In the genomic region with DNA sequence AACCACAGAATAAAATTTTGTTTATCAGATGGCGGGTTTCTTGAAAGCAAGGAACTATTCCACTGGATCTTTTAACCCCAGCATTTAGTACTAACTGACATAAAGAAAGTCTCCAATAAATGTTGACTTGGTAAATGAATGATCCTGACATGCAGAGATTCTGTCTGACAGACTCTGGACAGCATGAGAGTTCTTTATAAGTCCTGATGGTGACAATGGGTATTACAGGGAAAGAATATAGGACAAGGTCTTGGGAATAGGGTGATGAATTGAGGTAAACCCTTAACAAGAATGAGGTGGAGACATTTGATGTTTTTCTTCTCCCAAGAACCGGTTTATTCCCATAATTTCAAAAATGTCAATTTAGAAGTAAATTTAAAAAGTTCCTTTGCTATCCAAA, we compare ENCODE assay signal across 30 cellular contexts.
"Had no signal": no experiment of that assay in that cellular context is flagged by ENCODE, and none has a peak within 500 bp of the region (broad histone marks: within the 10 kb centered on the region; RNA-seq: fewer than 3 reads in every experiment).

No MANE protein-coding gene starts in this region.

- H3K27me3 Mint-ChIP-seq: activated CD4-positive, alpha-beta memory T cell treated with anti-CD3 and anti-CD28 coated beads for 36 hours; activated CD4-positive, alpha-beta T cell treated with anti-CD3 and anti-CD28 coated beads, Interleukin-2, amount 10 ng/mL, durations not matched to agents 24 days and 14 days; activated naive CD4-positive, alpha-beta T cell treated with anti-CD3 and anti-CD28 coated beads, Interleukin-2, amount 50 U/mL, for 24 hours; activated naive CD8-positive, alpha-beta T cell treated with anti-CD3 and anti-CD28 coated beads, Interleukin-2, amount 50 U/mL, for 24 hours; naive B cell; stimulated activated naive B cell treated with anti-CD40 and anti-IgM and Interleukin-4, amounts not matched to agents 10 μg/mL and 1 μg/mL and 100 μg/mL, for 72 hours had no signal

- H3K4me1 Mint-ChIP-seq: activated CD4-positive, alpha-beta T cell treated with anti-CD3 and anti-CD28 coated beads, Interleukin-2, amount 10 ng/mL, durations not matched to agents 24 days and 14 days; activated naive CD4-positive, alpha-beta T cell treated with anti-CD3 and anti-CD28 coated beads, Interleukin-2, amount 50 U/mL, for 24 hours; activated naive CD8-positive, alpha-beta T cell treated with anti-CD3 and anti-CD28 coated beads, Interleukin-2, amount 50 U/mL, for 24 hours; mesothelial cell of epicardium; naive B cell; nephron progenitor cell; stimulated activated naive B cell treated with anti-CD40 and anti-IgM and Interleukin-4, amounts not matched to agents 10 μg/mL and 1 μg/mL and 100 μg/mL, for 72 hours had no signal

- H3K4me1 ChIP-seq: breast epithelium, psoas muscle, right atrium auricular region, suprapubic skin, tibial artery had no signal

- H3K9me3 Mint-ChIP-seq: activated CD4-positive, alpha-beta T cell treated with anti-CD3 and anti-CD28 coated beads, Interleukin-2, amount 10 ng/mL, durations not matched to agents 24 days and 14 days; activated naive CD4-positive, alpha-beta T cell treated with anti-CD3 and anti-CD28 coated beads, Interleukin-2, amount 50 U/mL, for 24 hours had no signal

- H3K4me3 ChIP-seq: breast epithelium, ovary, psoas muscle, right atrium auricular region, suprapubic skin, tibial artery had no signal

- H3K36me3 Mint-ChIP-seq: activated CD4-positive, alpha-beta memory T cell treated with anti-CD3 and anti-CD28 coated beads for 36 hours; activated naive CD4-positive, alpha-beta T cell treated with anti-CD3 and anti-CD28 coated beads, Interleukin-2, amount 50 U/mL, for 24 hours; mesothelial cell of epicardium; naive B cell; stimulated activated naive B cell treated with anti-CD40 and anti-IgM and Interleukin-4, amounts not matched to agents 10 μg/mL and 1 μg/mL and 100 μg/mL, for 72 hours had no signal

- H3K27ac ChIP-seq: breast epithelium, epithelial cell of prostate, ovary, psoas muscle, right atrium auricular region, suprapubic skin, tibial artery, WERI-Rb-1 had no signal

- H3K27me3 ChIP-seq: breast epithelium, ovary, right atrium auricular region, suprapubic skin, tibial artery had no signal

- ATAC-seq: activated naive CD8-positive, alpha-beta T cell treated with anti-CD3 and anti-CD28 coated beads, Interleukin-2, amount 50 U/mL, for 24 hours; left cardiac atrium; psoas muscle; stimulated activated naive B cell treated with anti-CD40 and anti-IgM and Interleukin-4, amounts not matched to agents 10 μg/mL and 1 μg/mL and 100 μg/mL, for 72 hours had no signal

- H3K36me3 ChIP-seq: breast epithelium, ovary, right atrium auricular region, suprapubic skin, tibial artery, WERI-Rb-1 had no signal

- H3K9me3 ChIP-seq: breast epithelium, psoas muscle, right atrium auricular region, suprapubic skin, tibial artery had no signal

- H3K4me3 Mint-ChIP-seq: activated CD4-positive, alpha-beta memory T cell treated with anti-CD3 and anti-CD28 coated beads for 36 hours; activated CD4-positive, alpha-beta T cell treated with anti-CD3 and anti-CD28 coated beads, Interleukin-2, amount 10 ng/mL, durations not matched to agents 24 days and 14 days; activated naive CD4-positive, alpha-beta T cell treated with anti-CD3 and anti-CD28 coated beads, Interleukin-2, amount 50 U/mL, for 24 hours; activated naive CD8-positive, alpha-beta T cell treated with anti-CD3 and anti-CD28 coated beads, Interleukin-2, amount 50 U/mL, for 24 hours; activated T-helper 1 cell treated with anti-CD3 and anti-CD28 coated beads, Interleukin-12 subunit alpha, Interleukin-12 subunit beta, Interleukin-2, Interleukin-4 antibody, amounts not matched to agents 30 ng/mL and 10 ng/mL and 1 ng/mL, durations not matched to agents 14 hours and 24 hours and 36 hours; mesothelial cell of epicardium; naive B cell; nephron progenitor cell; stimulated activated naive B cell treated with anti-CD40 and anti-IgM and Interleukin-4, amounts not matched to agents 10 μg/mL and 1 μg/mL and 100 μg/mL, for 72 hours; T-helper 1 cell treated with Interleukin-12 subunit alpha and Interleukin-12 subunit beta and Interleukin-4 antibody, amounts not matched to agents 30 μg/mL and 1 μg/mL, for 36 hours had no signal

- DNase-seq: activated CD4-positive, alpha-beta memory T cell treated with anti-CD3 and anti-CD28 coated beads for 36 hours; activated CD4-positive, alpha-beta T cell treated with anti-CD3 and anti-CD28 coated beads, Interleukin-2, amount 10 ng/mL, durations not matched to agents 24 days and 14 days; activated CD4-positive, CD25-positive, alpha-beta regulatory T cell treated with anti-CD3 and anti-CD28 coated beads, Interleukin-2, amount 50 U/mL, for 72 hours; activated CD8-positive, alpha-beta memory T cell treated with anti-CD3 and anti-CD28 coated beads, Interleukin-2, amount 50 U/mL, for 4 hours; activated gamma-delta T cell treated with Interleukin-2 at 50 U/mL for 16 hours; activated naive CD8-positive, alpha-beta T cell treated with anti-CD3 and anti-CD28 coated beads, Interleukin-2, amount 50 U/mL, for 24 hours; activated T-cell treated with anti-CD3 and anti-CD28 coated beads, Interleukin-2, amount 50 U/mL, for 1 hour; amygdala; central memory CD4-positive, alpha-beta T cell; islet precursor cell; left cardiac atrium; mammary epithelial cell; naive B cell; nephron progenitor cell; ovary; psoas muscle; stimulated activated CD4-positive, alpha-beta T cell treated with anti-CD3 and anti-CD28 coated beads, Interleukin-15, amount 100 ng/mL, for 24 hours; stimulated activated CD4-positive, alpha-beta T cell treated with anti-CD3 and anti-CD28 coated beads, Interleukin-2, amount 100 ng/mL, for 24 hours; stimulated activated naive B cell treated with anti-CD40 and anti-IgM and Interleukin-4, amounts not matched to agents 10 μg/mL and 1 μg/mL and 100 μg/mL, for 72 hours; T-helper 9 cell; tibial artery; WERI-Rb-1 had no signal

- H3K27ac Mint-ChIP-seq: activated CD4-positive, alpha-beta memory T cell treated with anti-CD3 and anti-CD28 coated beads for 36 hours; activated CD4-positive, alpha-beta T cell treated with anti-CD3 and anti-CD28 coated beads, Interleukin-2, amount 10 ng/mL, durations not matched to agents 24 days and 14 days; activated naive CD4-positive, alpha-beta T cell treated with anti-CD3 and anti-CD28 coated beads, Interleukin-2, amount 50 U/mL, for 24 hours; activated naive CD8-positive, alpha-beta T cell treated with anti-CD3 and anti-CD28 coated beads, Interleukin-2, amount 50 U/mL, for 24 hours; activated T-helper 1 cell treated with anti-CD3 and anti-CD28 coated beads, Interleukin-12 subunit alpha, Interleukin-12 subunit beta, Interleukin-2, Interleukin-4 antibody, amounts not matched to agents 30 ng/mL and 10 ng/mL and 1 ng/mL, durations not matched to agents 14 hours and 24 hours and 36 hours; mesothelial cell of epicardium; naive B cell; nephron progenitor cell; stimulated activated naive B cell treated with anti-CD40 and anti-IgM and Interleukin-4, amounts not matched to agents 10 μg/mL and 1 μg/mL and 100 μg/mL, for 72 hours; T-helper 1 cell treated with Interleukin-12 subunit alpha and Interleukin-12 subunit beta and Interleukin-4 antibody, amounts not matched to agents 30 μg/mL and 1 μg/mL, for 36 hours had no signal
